ENCODE assay signal across 21 cellular contexts in the genomic region with DNA sequence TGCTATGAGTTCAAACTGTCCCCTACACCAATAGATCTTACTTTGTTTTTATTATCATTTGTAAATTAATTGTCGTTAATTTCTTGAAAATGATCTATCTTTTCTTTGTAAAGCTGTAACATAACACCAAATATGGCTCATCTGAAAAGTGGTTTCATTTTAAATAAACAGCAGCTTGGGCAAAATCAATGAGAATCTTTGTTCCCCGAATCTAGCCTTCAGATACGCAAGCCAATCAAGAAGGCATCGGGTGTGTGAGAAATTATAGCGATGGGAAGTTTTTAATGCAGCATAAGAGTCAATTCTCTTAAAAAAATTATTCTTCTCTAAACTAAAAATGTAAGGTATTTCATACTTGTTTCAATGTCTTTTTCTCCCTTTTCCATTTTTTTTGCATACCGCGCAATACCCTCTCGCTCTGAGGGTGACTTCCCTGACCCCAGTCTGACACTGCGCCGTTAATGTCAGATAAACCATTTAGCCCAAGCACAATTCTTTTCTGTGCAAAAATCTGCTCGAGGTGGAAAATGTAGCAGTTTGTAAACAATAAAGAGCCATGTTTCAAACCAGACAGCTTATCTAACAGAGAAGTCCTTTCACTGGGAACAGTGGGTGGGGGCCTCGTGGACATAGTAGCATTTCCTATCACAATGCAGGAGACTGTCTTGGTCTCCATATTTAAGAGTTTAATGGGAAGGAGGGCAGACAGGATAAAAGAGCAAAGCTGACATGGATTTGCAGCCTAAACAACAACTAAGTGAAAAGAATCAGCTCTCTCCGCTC.
DNase-seq lines count a peak whose midpoint lies in the region; ATAC-seq and TF ChIP-seq lines count a peak whose summit lies in the region.
"Had no signal": no experiment of that assay in that cellular context is flagged by ENCODE, and none has a peak within 500 bp of the region (broad histone marks: within the 10 kb centered on the region; RNA-seq: fewer than 3 reads in every experiment).

No MANE protein-coding gene starts in this region.

- TF ChIP-seq CTCF in OCI-LY1 (IDR thresholded peaks at IDR 0.05; ENCODE audit: low read length) = no peak

- H4K20me1 ChIP-seq in OCI-LY1 (ENCODE audit: insufficient read depth, low read length) = no peaks in the 10 kb centered on the region

- no peaks in the 10 kb centered on the region for H3K9me2 ChIP-seq in OCI-LY1 (ENCODE audit: low read depth, low read length)

- H3K9ac ChIP-seq in OCI-LY1 (ENCODE audit: low read length) (0 out of 2 replicates have a peak overlapping the region, but pooled peaks have one; percentile 8), neuronal stem cell (ENCODE audit: low read depth, low read length, poor library complexity) (no peak overlapping the region), trophoblast cell (ENCODE audit: low read length) (no peak overlapping the region)

- H3K4me3 ChIP-seq in CD8-positive, alpha-beta memory T cell (ENCODE audit: low read length) = no peak overlapping the region
- H3K4me3 ChIP-seq in OCI-LY1 (ENCODE audit: low read depth, low read length, poor library complexity, severe bottlenecking) (no peak overlapping the region), neuronal stem cell (ENCODE audit: low read length in 2 of 2) (no peak overlapping the region), trophoblast cell (ENCODE audit: low read depth, low read length) (no peak overlapping the region)
- H3K4me3 ChIP-seq: A549, thyroid gland had no signal

- ATAC-seq in GM21528 (IDR thresholded peaks at IDR 0.05; ENCODE audit: low FRiP score, unreplicated experiment) = no peak
- ATAC-seq: A549; activated naive CD8-positive, alpha-beta T cell treated with anti-CD3 and anti-CD28 coated beads, Interleukin-2, amount 50 U/mL, for 24 hours; activated T-helper 17 cell treated with anti-CD3 and anti-CD28 coated beads, Interleukin-2, amount 50 U/mL, for 72 hours; gastroesophageal sphincter had no signal

- no peak overlapping the region for H4K8ac ChIP-seq in neuronal stem cell (ENCODE audit: low read depth, low read length)
- H4K8ac ChIP-seq in trophoblast cell (ENCODE audit: low read depth, low read length) = no peak overlapping the region

- H3K9me3 Mint-ChIP-seq in CD8-positive, alpha-beta memory T cell = no peaks in the 10 kb centered on the region
- H3K9me3 Mint-ChIP-seq: activated B cell treated with CpG ODN at 0.5 μM for 24 hours; activated naive CD8-positive, alpha-beta T cell treated with anti-CD3 and anti-CD28 coated beads, Interleukin-2, amount 50 U/mL, for 24 hours; activated T-helper 17 cell treated with anti-CD3 and anti-CD28 coated beads, Interleukin-2, amount 50 U/mL, for 72 hours; central memory CD8-positive, alpha-beta T cell; memory B cell had no signal

- H2BK12ac ChIP-seq in neuronal stem cell (ENCODE audit: low read length) = no peak overlapping the region
- H2BK12ac ChIP-seq in trophoblast cell (ENCODE audit: low read length) = no peak overlapping the region

- H3K4me1 ChIP-seq in CD8-positive, alpha-beta memory T cell (ENCODE audit: insufficient read depth, low read length) = no peaks in the 10 kb centered on the region
- H3K4me1 ChIP-seq in OCI-LY1 (ENCODE audit: insufficient read depth, low read length, severe bottlenecking) (peaks cover 98% of the 10 kb centered on the region), neuronal stem cell (ENCODE audit: control insufficient read depth in 2 of 2, insufficient read depth in 1 of 2, low read depth in 1 of 2, low read length in 2 of 2) (peaks cover 5 to 15% of the 10 kb centered on the region in 2 donors), trophoblast cell (ENCODE audit: control insufficient read depth in 1 of 2, insufficient read depth in 2 of 2, low read length in 2 of 2) (no peaks in the 10 kb centered on the region)
- H3K4me1 ChIP-seq: A549, thyroid gland had no signal

- no peak overlapping the region for H4K12ac ChIP-seq in trophoblast cell (ENCODE audit: low read depth, low read length)

- H3K79me2 ChIP-seq in OCI-LY1 (ENCODE audit: insufficient read depth, low read length) (peaks cover 22% of the 10 kb centered on the region; the same call in 1 of the 2 replicates), trophoblast cell (ENCODE audit: control insufficient read depth, insufficient read depth, low read length, poor library complexity) (no peaks in the 10 kb centered on the region)

- WGBS in neuronal stem cell (ENCODE audit: extremely low coverage in 2 of 2, insufficient read length in 2 of 2, insufficient replicate concordance in 1 of 2), 2 donors = no CpG with 5 or more reads among the region's 13 CpGs
- WGBS in trophoblast cell (ENCODE audit: extremely low coverage, insufficient coverage, insufficient read length) = no CpG with 5 or more reads among the region's 13 CpGs

- H2BK15ac ChIP-seq in neuronal stem cell (ENCODE audit: low read length) = no peak overlapping the region

- peaks cover 3 to 8% of the 10 kb centered on the region in 2 donors for H3K27me3 Mint-ChIP-seq in CD8-positive, alpha-beta memory T cell
- H3K27me3 Mint-ChIP-seq: activated B cell treated with CpG ODN at 0.5 μM for 24 hours; activated naive CD8-positive, alpha-beta T cell treated with anti-CD3 and anti-CD28 coated beads, Interleukin-2, amount 50 U/mL, for 24 hours; activated T-helper 17 cell treated with anti-CD3 and anti-CD28 coated beads, Interleukin-2, amount 50 U/mL, for 72 hours; central memory CD8-positive, alpha-beta T cell; memory B cell had no signal

- H3K79me1 ChIP-seq in neuronal stem cell (ENCODE audit: low read depth, low read length) (peaks cover 3% of the 10 kb centered on the region), trophoblast cell (ENCODE audit: low read length) (no peaks in the 10 kb centered on the region)

- no peak overlapping the region for H3K4me3 Mint-ChIP-seq in CD8-positive, alpha-beta memory T cell
- H3K4me3 Mint-ChIP-seq: activated B cell treated with CpG ODN at 0.5 μM for 24 hours; activated naive CD8-positive, alpha-beta T cell treated with anti-CD3 and anti-CD28 coated beads, Interleukin-2, amount 50 U/mL, for 24 hours; activated T-helper 17 cell treated with anti-CD3 and anti-CD28 coated beads, Interleukin-2, amount 50 U/mL, for 72 hours; CD14-positive monocyte; central memory CD8-positive, alpha-beta T cell; memory B cell had no signal

- no peak overlapping the region for H2AK5ac ChIP-seq in neuronal stem cell (ENCODE audit: low read depth, low read length)
- no peak overlapping the region for H2AK5ac ChIP-seq in trophoblast cell (ENCODE audit: low read length)

- CTCF ChIA-PET in CD8-positive, alpha-beta memory T cell (lab: Charles Lee) = no interaction called here

- no peak overlapping the region for H3K23ac ChIP-seq in neuronal stem cell (ENCODE audit: low read depth, low read length, poor library complexity)
- no peak overlapping the region for H3K23ac ChIP-seq in trophoblast cell (ENCODE audit: low read length)

- H3K9me3 ChIP-seq in CD8-positive, alpha-beta memory T cell (ENCODE audit: low read length) = no peaks in the 10 kb centered on the region
- no peaks in the 10 kb centered on the region for H3K9me3 ChIP-seq in OCI-LY1 (ENCODE audit: low read length)
- H3K9me3 ChIP-seq in neuronal stem cell (replicated peaks in 1 of 2; ENCODE audit: control insufficient read depth in 2 of 2, insufficient read depth in 1 of 2, low read depth in 1 of 2, low read length in 2 of 2) = no peaks in the 10 kb centered on the region
- no peaks in the 10 kb centered on the region for H3K9me3 ChIP-seq in trophoblast cell (ENCODE audit: insufficient read depth, low read depth, low read length)
- H3K9me3 ChIP-seq: A549, gastroesophageal sphincter, thyroid gland had no signal

- no peaks in the 10 kb centered on the region for H3F3A ChIP-seq in OCI-LY1 (ENCODE audit: insufficient read depth, low read length)

- no peak overlapping the region for H3K4ac ChIP-seq in neuronal stem cell (ENCODE audit: low read length)
- no peak overlapping the region for H3K4ac ChIP-seq in trophoblast cell (ENCODE audit: low read depth, low read length)

- no peak overlapping the region for H2BK5ac ChIP-seq in neuronal stem cell (ENCODE audit: low read length)
- H2BK5ac ChIP-seq in trophoblast cell (ENCODE audit: low read depth, low read length, poor library complexity) = no peak overlapping the region

- H3K4me2 ChIP-seq in OCI-LY1 (ENCODE audit: low read length) (0 out of 2 replicates have a peak overlapping the region, but pooled peaks have one; percentile 6), neuronal stem cell (ENCODE audit: insufficient read depth, low read length, poor library complexity, severe bottlenecking) (no peak overlapping the region), trophoblast cell (ENCODE audit: low read length) (no peak overlapping the region)
- H3K4me2 ChIP-seq: A549 had no signal

- H3K27ac Mint-ChIP-seq in CD8-positive, alpha-beta memory T cell = no peak overlapping the region
- H3K27ac Mint-ChIP-seq: activated B cell treated with CpG ODN at 0.5 μM for 24 hours; activated naive CD8-positive, alpha-beta T cell treated with anti-CD3 and anti-CD28 coated beads, Interleukin-2, amount 50 U/mL, for 24 hours; activated T-helper 17 cell treated with anti-CD3 and anti-CD28 coated beads, Interleukin-2, amount 50 U/mL, for 72 hours; CD14-positive monocyte; memory B cell had no signal

- no peaks in the 10 kb centered on the region for H3K36me3 Mint-ChIP-seq in CD8-positive, alpha-beta memory T cell
- H3K36me3 Mint-ChIP-seq: memory B cell had no signal

- H3K36me3 ChIP-seq in CD8-positive, alpha-beta memory T cell (ENCODE audit: insufficient read depth, low read length) = no peaks in the 10 kb centered on the region
- H3K36me3 ChIP-seq in OCI-LY1 (ENCODE audit: insufficient read depth, low read length) (peaks cover 20% of the 10 kb centered on the region), neuronal stem cell (replicated peaks in 1 of 2; ENCODE audit: control insufficient read depth in 2 of 2, insufficient read depth in 2 of 2, low read length in 2 of 2) (peaks cover 2 to 38% of the 10 kb centered on the region in 2 donors), trophoblast cell (ENCODE audit: control insufficient read depth in 1 of 2, insufficient read depth in 2 of 2, low read length in 2 of 2) (peaks cover 0 to 3% of the 10 kb centered on the region in 2 experiments)
- H3K36me3 ChIP-seq: gastroesophageal sphincter, thyroid gland had no signal

- DNase-seq in CD8-positive, alpha-beta memory T cell = no peak
- DNase-seq in epidermal melanocyte (ENCODE audit: insufficient read length, low spot score) = peak; percentile 23
- DNase-seq in neuronal stem cell (ENCODE audit: low spot score) = peak; percentile 18
- no peak for DNase-seq in DMS79 (lab: John Stamatoyannopoulos, UW)
- no peak for DNase-seq in trophoblast cell
- no peak for DNase-seq in A172 (ENCODE audit: low spot score)
- DNase-seq: activated B cell treated with CpG ODN at 0.5 μM for 24 hours; activated naive CD8-positive, alpha-beta T cell treated with anti-CD3 and anti-CD28 coated beads, Interleukin-2, amount 50 U/mL, for 24 hours; NCI-H2171 treated with DMSO at 0.1 percent for 48 hours; NK-92 treated with Interleukin-12 subunit alpha and Interleukin-12 subunit beta, amount 100 ng/mL, for 24 hours; stimulated activated CD4-positive, alpha-beta T cell treated with anti-CD3 and anti-CD28 coated beads, Interleukin-4, amount 100 ng/mL, for 4 hours; T-helper 1 cell; thyroid gland had no signal

- H2BK120ac ChIP-seq in neuronal stem cell (ENCODE audit: low read depth, low read length) (no peak overlapping the region), trophoblast cell (ENCODE audit: insufficient read depth, low read length, poor library complexity) (no peak overlapping the region)

- no peak overlapping the region for H3K18ac ChIP-seq in neuronal stem cell (ENCODE audit: low read length)
- no peak overlapping the region for H3K18ac ChIP-seq in trophoblast cell (ENCODE audit: low read length)

- peak overlapping the region; percentile 4 for H3K27ac ChIP-seq in CD8-positive, alpha-beta memory T cell (ENCODE audit: low read depth, low read length)
- H3K27ac ChIP-seq in OCI-LY1 (ENCODE audit: low read depth, low read length, poor library complexity, severe bottlenecking) = peak overlapping the region; percentile 94
- no peak overlapping the region for H3K27ac ChIP-seq in neuronal stem cell (replicated peaks; ENCODE audit: low read length)
- H3K27ac ChIP-seq in trophoblast cell (ENCODE audit: low read depth, low read length) = no peak overlapping the region
- H3K27ac ChIP-seq: A549, gastroesophageal sphincter, thyroid gland had no signal

- no peak overlapping the region for H3K14ac ChIP-seq in neuronal stem cell (ENCODE audit: low read length)
- no peak overlapping the region for H3K14ac ChIP-seq in trophoblast cell (ENCODE audit: low read length)

- no peaks in the 10 kb centered on the region for H3K4me1 Mint-ChIP-seq in CD8-positive, alpha-beta memory T cell
- H3K4me1 Mint-ChIP-seq: activated T-helper 17 cell treated with anti-CD3 and anti-CD28 coated beads, Interleukin-2, amount 50 U/mL, for 72 hours; central memory CD8-positive, alpha-beta T cell had no signal

- no peak overlapping the region for H4K91ac ChIP-seq in neuronal stem cell (ENCODE audit: low read depth, low read length, poor library complexity)
- H4K91ac ChIP-seq in trophoblast cell (ENCODE audit: low read depth, low read length) = no peak overlapping the region

- POLR2A ChIA-PET in CD8-positive, alpha-beta memory T cell (lab: Charles Lee) = no interaction called here

- H3K27me3 ChIP-seq in CD8-positive, alpha-beta memory T cell (ENCODE audit: insufficient read depth, low read length, poor library complexity, severe bottlenecking) = no peaks in the 10 kb centered on the region
- H3K27me3 ChIP-seq in OCI-LY1 (ENCODE audit: insufficient read depth, low read length) (no peaks in the 10 kb centered on the region), neuronal stem cell (ENCODE audit: control insufficient read depth in 3 of 3, insufficient read depth in 3 of 3, low read depth in 1 of 3, low read length in 3 of 3) (no peaks in the 10 kb centered on the region), trophoblast cell (ENCODE audit: insufficient read depth, low read length) (no peaks in the 10 kb centered on the region)
- H3K27me3 ChIP-seq: gastroesophageal sphincter, thyroid gland had no signal

- H2AFZ ChIP-seq in OCI-LY1 (ENCODE audit: low read length) (no peak overlapping the region), neuronal stem cell (ENCODE audit: low read length) (no peak overlapping the region), trophoblast cell (ENCODE audit: insufficient read depth, low read length, poor library complexity) (no peak overlapping the region)

Comparison
In these comparisons a context has a peak if more than half of its experiments do, and no peak if none do; other contexts are left out.
1. DNase-seq: peak in epidermal melanocyte (single experiment) and neuronal stem cell (single experiment); none in CD8-positive, alpha-beta memory T cell (0 of 5), DMS79 (single experiment), trophoblast cell (0 of 2) and A172 (single experiment).
2. H3K27ac ChIP-seq: peak in CD8-positive, alpha-beta memory T cell (single experiment) and OCI-LY1 (single experiment); none in neuronal stem cell (single experiment) and trophoblast cell (single experiment).